2 cellular contexts compared by ENCODE assay signal in the genomic region with DNA sequence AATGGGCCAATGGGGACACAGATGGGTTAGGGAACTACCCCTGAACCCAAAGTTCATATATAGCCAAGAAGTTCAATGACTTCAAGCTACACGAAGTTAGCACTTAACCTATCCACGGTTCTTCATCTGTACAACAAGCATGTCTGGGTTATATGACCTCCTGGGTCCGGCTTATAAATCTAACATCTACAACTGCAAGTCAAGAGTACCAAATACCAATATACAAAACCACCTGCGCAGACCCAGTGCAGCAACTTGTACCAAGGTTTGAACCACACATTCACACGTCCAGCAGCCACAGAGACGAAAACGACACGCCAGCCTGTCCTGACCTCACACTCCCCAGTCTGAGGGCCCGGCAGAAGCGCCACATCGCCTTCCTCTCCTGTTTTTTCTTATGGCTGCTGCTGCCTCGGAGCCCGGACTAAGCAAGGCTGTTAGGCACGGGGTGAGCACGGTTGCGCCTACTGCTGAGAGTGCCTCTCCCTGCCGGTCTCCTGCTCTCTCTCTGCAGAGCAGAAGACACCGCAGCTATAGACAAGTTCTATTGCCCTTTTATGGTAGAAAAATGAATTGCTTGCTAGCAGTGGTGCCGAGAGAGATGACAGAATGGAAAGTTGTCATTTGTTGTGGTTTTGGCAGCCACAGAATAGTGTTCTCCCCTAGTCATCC.
TF ChIP-seq lines count a peak whose summit lies in the region.

No MANE protein-coding gene starts in this region.

TF ChIP-seq in liver, 16 proteins besides CTCF, POLR2A, EP300 and RAD21 (continued from another document):
- TF ChIP-seq GABPA (IDR thresholded peaks at IDR 0.05 in 1 of 2, conservative IDR thresholded peaks at IDR 0.05 in 1 of 2) = no peak
- TF ChIP-seq, protein P1, sequence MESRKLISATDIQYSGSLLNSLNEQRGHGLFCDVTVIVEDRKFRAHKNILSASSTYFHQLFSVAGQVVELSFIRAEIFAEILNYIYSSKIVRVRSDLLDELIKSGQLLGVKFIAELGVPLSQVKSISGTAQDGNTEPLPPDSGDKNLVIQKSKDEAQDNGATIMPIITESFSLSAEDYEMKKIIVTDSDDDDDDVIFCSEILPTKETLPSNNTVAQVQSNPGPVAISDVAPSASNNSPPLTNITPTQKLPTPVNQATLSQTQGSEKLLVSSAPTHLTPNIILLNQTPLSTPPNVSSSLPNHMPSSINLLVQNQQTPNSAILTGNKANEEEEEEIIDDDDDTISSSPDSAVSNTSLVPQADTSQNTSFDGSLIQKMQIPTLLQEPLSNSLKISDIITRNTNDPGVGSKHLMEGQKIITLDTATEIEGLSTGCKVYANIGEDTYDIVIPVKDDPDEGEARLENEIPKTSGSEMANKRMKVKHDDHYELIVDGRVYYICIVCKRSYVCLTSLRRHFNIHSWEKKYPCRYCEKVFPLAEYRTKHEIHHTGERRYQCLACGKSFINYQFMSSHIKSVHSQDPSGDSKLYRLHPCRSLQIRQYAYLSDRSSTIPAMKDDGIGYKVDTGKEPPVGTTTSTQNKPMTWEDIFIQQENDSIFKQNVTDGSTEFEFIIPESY (IDR thresholded peaks at IDR 0.05) = no peak
- TF ChIP-seq, protein P2, sequence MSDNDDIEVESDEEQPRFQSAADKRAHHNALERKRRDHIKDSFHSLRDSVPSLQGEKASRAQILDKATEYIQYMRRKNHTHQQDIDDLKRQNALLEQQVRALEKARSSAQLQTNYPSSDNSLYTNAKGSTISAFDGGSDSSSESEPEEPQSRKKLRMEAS (IDR thresholded peaks at IDR 0.05) = no peak
- no peak for TF ChIP-seq TAF1 (conservative IDR thresholded peaks at IDR 0.05)
- TF ChIP-seq FOXA2 (IDR thresholded peaks at IDR 0.05) = no peak
- no peak for TF ChIP-seq YY1 (IDR thresholded peaks at IDR 0.05)
- no peak for TF ChIP-seq HNF4G (IDR thresholded peaks at IDR 0.05)
- no peak for TF ChIP-seq SP1 (IDR thresholded peaks at IDR 0.05)
- no peak for TF ChIP-seq JUND (IDR thresholded peaks at IDR 0.05)
- TF ChIP-seq, protein P3, sequence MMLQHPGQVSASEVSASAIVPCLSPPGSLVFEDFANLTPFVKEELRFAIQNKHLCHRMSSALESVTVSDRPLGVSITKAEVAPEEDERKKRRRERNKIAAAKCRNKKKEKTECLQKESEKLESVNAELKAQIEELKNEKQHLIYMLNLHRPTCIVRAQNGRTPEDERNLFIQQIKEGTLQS (IDR thresholded peaks at IDR 0.05) = no peak
- TF ChIP-seq RXRA (IDR thresholded peaks at IDR 0.05) = no peak
TF ChIP-seq in liver: peak in this region for 0.

TF ChIP-seq in HepG2, 621 proteins besides CTCF, POLR2A, EP300 and RAD21 (continued from another document):
- TF ChIP-seq, protein P4, sequence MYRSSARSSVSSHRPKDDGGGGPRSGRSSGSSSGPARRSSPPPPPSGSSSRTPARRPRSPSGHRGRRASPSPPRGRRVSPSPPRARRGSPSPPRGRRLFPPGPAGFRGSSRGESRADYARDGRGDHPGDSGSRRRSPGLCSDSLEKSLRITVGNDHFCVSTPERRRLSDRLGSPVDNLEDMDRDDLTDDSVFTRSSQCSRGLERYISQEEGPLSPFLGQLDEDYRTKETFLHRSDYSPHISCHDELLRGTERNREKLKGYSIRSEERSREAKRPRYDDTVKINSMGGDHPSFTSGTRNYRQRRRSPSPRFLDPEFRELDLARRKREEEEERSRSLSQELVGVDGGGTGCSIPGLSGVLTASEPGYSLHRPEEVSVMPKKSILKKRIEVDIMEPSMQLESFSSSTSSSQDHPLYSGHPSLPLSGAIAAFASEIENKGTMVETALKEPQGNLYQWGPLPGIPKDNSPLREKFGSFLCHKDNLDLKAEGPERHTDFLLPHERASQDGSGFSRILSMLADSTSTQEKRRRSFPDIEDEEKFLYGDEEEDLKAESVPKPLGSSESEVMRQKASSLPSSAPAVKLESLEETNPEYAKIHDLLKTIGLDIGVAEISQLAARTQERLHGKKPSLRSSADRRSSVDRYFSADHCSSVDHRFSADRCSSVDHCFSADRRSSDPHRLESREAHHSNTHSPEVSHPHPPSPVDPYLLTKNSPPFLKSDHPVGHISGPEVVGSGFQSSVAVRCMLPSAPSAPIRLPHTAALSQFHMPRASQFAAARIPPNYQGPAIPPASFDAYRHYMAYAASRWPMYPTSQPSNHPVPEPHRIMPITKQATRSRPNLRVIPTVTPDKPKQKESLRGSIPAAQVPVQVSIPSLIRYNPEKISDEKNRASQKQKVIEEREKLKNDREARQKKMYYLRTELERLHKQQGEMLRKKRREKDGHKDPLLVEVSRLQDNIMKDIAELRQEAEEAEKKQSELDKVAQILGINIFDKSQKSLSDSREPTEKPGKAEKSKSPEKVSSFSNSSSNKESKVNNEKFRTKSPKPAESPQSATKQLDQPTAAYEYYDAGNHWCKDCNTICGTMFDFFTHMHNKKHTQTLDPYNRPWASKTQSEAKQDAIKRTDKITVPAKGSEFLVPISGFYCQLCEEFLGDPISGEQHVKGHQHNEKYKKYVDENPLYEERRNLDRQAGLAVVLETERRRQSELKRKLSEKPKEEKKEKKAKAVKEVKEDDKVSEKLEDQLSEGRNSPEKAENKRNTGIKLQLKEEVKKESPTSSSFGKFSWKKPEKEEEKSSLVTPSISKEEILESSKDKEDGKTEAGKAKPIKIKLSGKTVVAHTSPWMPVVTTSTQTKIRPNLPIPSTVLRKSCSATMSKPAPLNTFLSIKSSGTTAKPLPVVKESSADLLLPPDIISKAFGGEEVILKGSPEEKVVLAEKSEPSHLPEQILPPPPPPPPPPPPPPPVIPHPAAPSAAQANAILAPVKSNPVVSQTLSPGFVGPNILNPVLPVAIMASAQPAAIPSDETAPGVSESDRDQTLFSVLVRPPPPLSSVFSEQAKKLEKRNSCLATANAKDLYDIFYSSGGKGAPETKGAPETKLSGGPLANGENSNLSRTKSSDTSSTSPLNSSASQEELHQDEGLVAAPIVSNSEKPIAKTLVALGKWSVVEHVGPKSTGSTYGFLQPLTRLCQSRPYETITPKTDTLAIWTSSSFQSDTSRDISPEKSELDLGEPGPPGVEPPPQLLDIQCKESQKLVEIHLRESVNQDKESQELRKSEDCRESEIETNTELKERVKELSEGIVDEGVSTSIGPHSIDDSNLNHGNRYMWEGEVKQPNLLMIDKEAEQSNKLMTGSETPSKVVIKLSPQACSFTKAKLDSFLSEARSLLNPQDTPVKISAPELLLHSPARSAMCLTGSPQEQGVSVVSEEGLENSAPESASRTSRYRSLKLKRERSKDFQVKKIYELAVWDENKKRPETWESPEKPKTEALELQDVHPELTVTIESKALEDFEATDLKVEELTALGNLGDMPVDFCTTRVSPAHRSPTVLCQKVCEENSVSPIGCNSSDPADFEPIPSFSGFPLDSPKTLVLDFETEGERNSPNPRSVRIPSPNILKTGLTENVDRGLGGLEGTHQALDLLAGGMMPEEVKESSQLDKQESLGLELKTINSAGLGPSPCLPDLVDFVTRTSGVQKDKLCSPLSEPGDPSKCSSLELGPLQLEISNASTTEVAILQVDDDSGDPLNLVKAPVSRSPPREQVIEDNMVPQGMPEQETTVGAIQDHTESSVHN (CRISPR knock-in tag; IDR thresholded peaks at IDR 0.05) = no peak
- TF ChIP-seq, protein P5, sequence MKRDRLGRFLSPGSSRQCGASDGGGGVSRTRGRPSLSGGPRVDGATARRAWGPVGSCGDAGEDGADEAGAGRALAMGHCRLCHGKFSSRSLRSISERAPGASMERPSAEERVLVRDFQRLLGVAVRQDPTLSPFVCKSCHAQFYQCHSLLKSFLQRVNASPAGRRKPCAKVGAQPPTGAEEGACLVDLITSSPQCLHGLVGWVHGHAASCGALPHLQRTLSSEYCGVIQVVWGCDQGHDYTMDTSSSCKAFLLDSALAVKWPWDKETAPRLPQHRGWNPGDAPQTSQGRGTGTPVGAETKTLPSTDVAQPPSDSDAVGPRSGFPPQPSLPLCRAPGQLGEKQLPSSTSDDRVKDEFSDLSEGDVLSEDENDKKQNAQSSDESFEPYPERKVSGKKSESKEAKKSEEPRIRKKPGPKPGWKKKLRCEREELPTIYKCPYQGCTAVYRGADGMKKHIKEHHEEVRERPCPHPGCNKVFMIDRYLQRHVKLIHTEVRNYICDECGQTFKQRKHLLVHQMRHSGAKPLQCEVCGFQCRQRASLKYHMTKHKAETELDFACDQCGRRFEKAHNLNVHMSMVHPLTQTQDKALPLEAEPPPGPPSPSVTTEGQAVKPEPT (CRISPR knock-in tag; IDR thresholded peaks at IDR 0.05; ENCODE audit: low read depth) = no peak
- TF ChIP-seq FOXK2 (IDR thresholded peaks at IDR 0.05) (no peak), NFIB (CRISPR knock-in tag; IDR thresholded peaks at IDR 0.05; ENCODE audit: borderline replicate concordance) (no peak), ZNF20 (CRISPR knock-in tag; IDR thresholded peaks at IDR 0.05) (no peak), PHF8 (CRISPR knock-in tag; IDR thresholded peaks at IDR 0.05) (no peak)
- TF ChIP-seq, protein P6, sequence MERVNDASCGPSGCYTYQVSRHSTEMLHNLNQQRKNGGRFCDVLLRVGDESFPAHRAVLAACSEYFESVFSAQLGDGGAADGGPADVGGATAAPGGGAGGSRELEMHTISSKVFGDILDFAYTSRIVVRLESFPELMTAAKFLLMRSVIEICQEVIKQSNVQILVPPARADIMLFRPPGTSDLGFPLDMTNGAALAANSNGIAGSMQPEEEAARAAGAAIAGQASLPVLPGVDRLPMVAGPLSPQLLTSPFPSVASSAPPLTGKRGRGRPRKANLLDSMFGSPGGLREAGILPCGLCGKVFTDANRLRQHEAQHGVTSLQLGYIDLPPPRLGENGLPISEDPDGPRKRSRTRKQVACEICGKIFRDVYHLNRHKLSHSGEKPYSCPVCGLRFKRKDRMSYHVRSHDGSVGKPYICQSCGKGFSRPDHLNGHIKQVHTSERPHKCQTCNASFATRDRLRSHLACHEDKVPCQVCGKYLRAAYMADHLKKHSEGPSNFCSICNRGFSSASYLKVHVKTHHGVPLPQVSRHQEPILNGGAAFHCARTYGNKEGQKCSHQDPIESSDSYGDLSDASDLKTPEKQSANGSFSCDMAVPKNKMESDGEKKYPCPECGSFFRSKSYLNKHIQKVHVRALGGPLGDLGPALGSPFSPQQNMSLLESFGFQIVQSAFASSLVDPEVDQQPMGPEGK (CRISPR knock-in tag; IDR thresholded peaks at IDR 0.05) = no peak
- TF ChIP-seq, protein P7, sequence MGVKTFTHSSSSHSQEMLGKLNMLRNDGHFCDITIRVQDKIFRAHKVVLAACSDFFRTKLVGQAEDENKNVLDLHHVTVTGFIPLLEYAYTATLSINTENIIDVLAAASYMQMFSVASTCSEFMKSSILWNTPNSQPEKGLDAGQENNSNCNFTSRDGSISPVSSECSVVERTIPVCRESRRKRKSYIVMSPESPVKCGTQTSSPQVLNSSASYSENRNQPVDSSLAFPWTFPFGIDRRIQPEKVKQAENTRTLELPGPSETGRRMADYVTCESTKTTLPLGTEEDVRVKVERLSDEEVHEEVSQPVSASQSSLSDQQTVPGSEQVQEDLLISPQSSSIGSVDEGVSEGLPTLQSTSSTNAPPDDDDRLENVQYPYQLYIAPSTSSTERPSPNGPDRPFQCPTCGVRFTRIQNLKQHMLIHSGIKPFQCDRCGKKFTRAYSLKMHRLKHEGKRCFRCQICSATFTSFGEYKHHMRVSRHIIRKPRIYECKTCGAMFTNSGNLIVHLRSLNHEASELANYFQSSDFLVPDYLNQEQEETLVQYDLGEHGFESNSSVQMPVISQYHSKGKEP (CRISPR knock-in tag; IDR thresholded peaks at IDR 0.05) = no peak
- TF ChIP-seq, protein P8, sequence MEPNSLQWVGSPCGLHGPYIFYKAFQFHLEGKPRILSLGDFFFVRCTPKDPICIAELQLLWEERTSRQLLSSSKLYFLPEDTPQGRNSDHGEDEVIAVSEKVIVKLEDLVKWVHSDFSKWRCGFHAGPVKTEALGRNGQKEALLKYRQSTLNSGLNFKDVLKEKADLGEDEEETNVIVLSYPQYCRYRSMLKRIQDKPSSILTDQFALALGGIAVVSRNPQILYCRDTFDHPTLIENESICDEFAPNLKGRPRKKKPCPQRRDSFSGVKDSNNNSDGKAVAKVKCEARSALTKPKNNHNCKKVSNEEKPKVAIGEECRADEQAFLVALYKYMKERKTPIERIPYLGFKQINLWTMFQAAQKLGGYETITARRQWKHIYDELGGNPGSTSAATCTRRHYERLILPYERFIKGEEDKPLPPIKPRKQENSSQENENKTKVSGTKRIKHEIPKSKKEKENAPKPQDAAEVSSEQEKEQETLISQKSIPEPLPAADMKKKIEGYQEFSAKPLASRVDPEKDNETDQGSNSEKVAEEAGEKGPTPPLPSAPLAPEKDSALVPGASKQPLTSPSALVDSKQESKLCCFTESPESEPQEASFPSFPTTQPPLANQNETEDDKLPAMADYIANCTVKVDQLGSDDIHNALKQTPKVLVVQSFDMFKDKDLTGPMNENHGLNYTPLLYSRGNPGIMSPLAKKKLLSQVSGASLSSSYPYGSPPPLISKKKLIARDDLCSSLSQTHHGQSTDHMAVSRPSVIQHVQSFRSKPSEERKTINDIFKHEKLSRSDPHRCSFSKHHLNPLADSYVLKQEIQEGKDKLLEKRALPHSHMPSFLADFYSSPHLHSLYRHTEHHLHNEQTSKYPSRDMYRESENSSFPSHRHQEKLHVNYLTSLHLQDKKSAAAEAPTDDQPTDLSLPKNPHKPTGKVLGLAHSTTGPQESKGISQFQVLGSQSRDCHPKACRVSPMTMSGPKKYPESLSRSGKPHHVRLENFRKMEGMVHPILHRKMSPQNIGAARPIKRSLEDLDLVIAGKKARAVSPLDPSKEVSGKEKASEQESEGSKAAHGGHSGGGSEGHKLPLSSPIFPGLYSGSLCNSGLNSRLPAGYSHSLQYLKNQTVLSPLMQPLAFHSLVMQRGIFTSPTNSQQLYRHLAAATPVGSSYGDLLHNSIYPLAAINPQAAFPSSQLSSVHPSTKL (CRISPR knock-in tag; IDR thresholded peaks at IDR 0.05) = no peak
